ENCODE assay signal across 8 cellular contexts in the genomic region with DNA sequence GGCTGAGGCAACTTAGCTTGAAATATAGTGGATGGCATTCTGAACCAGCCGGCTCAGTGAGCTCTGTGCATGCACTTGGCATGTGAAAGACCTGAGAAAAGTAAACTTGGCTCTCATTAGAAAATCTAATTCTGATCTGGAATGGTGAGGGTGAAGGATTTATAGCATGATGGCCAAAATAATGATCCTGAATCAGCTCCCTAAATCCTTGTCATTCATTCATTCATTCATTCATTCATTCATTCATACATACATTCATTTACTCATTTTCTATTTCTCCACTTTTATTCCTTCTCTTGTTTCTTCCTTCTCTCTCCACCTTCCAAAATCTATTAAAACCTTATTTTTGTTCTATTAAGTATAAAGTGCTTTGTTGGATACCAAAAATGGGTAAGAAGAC.
"Had no signal": no experiment of that assay in that cellular context is flagged by ENCODE, and none has a peak within 500 bp of the region (broad histone marks: within the 10 kb centered on the region; RNA-seq: fewer than 3 reads in every experiment).

No MANE protein-coding gene starts in this region.

- H3K9me3 Mint-ChIP-seq: IgD-negative memory B cell had no signal

- ATAC-seq: HepG2 had no signal

- H3K4me3 Mint-ChIP-seq: IgD-negative memory B cell had no signal

- H3K27ac Mint-ChIP-seq: IgD-negative memory B cell had no signal

- H3K27ac ChIP-seq: HL-60, KMS-11 had no signal

- H3K9ac ChIP-seq: KMS-11 had no signal

- DNase-seq: IMR-90, Karpas-422, KBM-7, KG1 had no signal

- H3K36me3 Mint-ChIP-seq: IgD-negative memory B cell had no signal

- H3K4me2 ChIP-seq: KMS-11 had no signal

- FAIRE-seq: HepG2 had no signal

- H3K4me1 Mint-ChIP-seq: IgD-negative memory B cell had no signal
